In the genomic region with DNA sequence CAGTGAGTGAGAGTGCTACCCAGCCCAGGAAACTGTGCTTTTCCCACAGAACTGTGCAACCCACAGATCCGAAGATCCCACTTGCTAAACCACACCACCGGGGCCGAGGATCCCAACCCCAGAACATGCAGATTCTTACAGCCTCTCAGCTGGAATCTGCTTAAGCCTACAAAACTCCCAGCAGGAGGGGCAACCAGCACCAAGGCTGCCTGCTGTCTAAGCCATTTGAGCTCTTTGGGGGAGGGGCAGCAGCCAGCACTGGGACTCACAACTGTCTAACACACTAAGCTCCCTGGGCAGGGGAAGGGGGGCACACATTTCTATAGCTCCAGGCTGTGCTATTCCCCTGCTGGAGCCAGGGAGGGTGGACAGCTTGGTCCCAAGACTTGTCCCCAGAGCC, we compare ENCODE assay signal across 13 cellular contexts.
DNase-seq lines count a peak whose midpoint lies in the region; ATAC-seq lines count a peak whose summit lies in the region.
"Had no signal": no experiment of that assay in that cellular context is flagged by ENCODE, and none has a peak within 500 bp of the region (broad histone marks: within the 10 kb centered on the region; RNA-seq: fewer than 3 reads in every experiment).

No MANE protein-coding gene starts in this region.

- no peaks in the 10 kb centered on the region for H3K27me3 Mint-ChIP-seq in stimulated activated memory B cell treated with anti-CD40 and anti-IgM and Interleukin-4, amounts not matched to agents 10 μg/mL and 1 μg/mL and 100 μg/mL, for 72 hours
- H3K27me3 Mint-ChIP-seq in activated CD4-positive, alpha-beta memory T cell treated with anti-CD3 and anti-CD28 coated beads for 36 hours, result no peaks in the 10 kb centered on the region
- H3K27me3 Mint-ChIP-seq: B cell; CD4-positive, CD25-positive, alpha-beta regulatory T cell had no signal

- peaks cover 19% of the 10 kb centered on the region for H3K4me1 ChIP-seq in HUES6 (ENCODE audit: control insufficient read depth, insufficient read depth, low read length)

- intact Hi-C loops in activated CD4-positive, alpha-beta memory T cell treated with anti-CD3 and anti-CD28 coated beads for 36 hours (cut with micrococcal nuclease), result no loop called here

- ATAC-seq in stimulated activated memory B cell treated with anti-CD40 and anti-IgM and Interleukin-4, amounts not matched to agents 10 μg/mL and 1 μg/mL and 100 μg/mL, for 72 hours, result no peak
- ATAC-seq: PC-3 had no signal

- H3K36me3 ChIP-seq in HUES6 (ENCODE audit: control insufficient read depth, insufficient read depth, low read length), result no peaks in the 10 kb centered on the region

- H3K4me3 ChIP-seq in HUES6 (ENCODE audit: low read depth, low read length), result peak overlapping the region; percentile 30

- no peaks in the 10 kb centered on the region for H3K9me3 ChIP-seq in HUES6 (ENCODE audit: control insufficient read depth, insufficient read depth, low read depth, low read length)

- CTCF ChIA-PET in activated CD4-positive, alpha-beta memory T cell treated with anti-CD3 and anti-CD28 coated beads for 36 hours (lab: Charles Lee), result no interaction called here

- POLR2A ChIA-PET in activated CD4-positive, alpha-beta memory T cell treated with anti-CD3 and anti-CD28 coated beads for 36 hours (lab: Charles Lee), result no interaction called here

- no peaks in the 10 kb centered on the region for H3K36me3 Mint-ChIP-seq in stimulated activated memory B cell treated with anti-CD40 and anti-IgM and Interleukin-4, amounts not matched to agents 10 μg/mL and 1 μg/mL and 100 μg/mL, for 72 hours
- H3K36me3 Mint-ChIP-seq in activated CD4-positive, alpha-beta memory T cell treated with anti-CD3 and anti-CD28 coated beads for 36 hours, result no peaks in the 10 kb centered on the region
- H3K36me3 Mint-ChIP-seq: CD4-positive, CD25-positive, alpha-beta regulatory T cell had no signal

- no peaks in the 10 kb centered on the region for H3K4me1 Mint-ChIP-seq in stimulated activated memory B cell treated with anti-CD40 and anti-IgM and Interleukin-4, amounts not matched to agents 10 μg/mL and 1 μg/mL and 100 μg/mL, for 72 hours
- no peaks in the 10 kb centered on the region for H3K4me1 Mint-ChIP-seq in activated CD4-positive, alpha-beta memory T cell treated with anti-CD3 and anti-CD28 coated beads for 36 hours (ENCODE audit: low read depth)
- H3K4me1 Mint-ChIP-seq: B cell; CD4-positive, CD25-positive, alpha-beta regulatory T cell had no signal

- no peaks in the 10 kb centered on the region for H3K27me3 ChIP-seq in HUES6 (ENCODE audit: control insufficient read depth, insufficient read depth, low read length)

- H3K4me3 Mint-ChIP-seq in stimulated activated memory B cell treated with anti-CD40 and anti-IgM and Interleukin-4, amounts not matched to agents 10 μg/mL and 1 μg/mL and 100 μg/mL, for 72 hours, result no peak overlapping the region
- no peak overlapping the region for H3K4me3 Mint-ChIP-seq in activated CD4-positive, alpha-beta memory T cell treated with anti-CD3 and anti-CD28 coated beads for 36 hours
- H3K4me3 Mint-ChIP-seq: B cell; CD4-positive, CD25-positive, alpha-beta regulatory T cell had no signal

- DNase-seq in ecto neural progenitor cell (ENCODE audit: low spot score) (peak; percentile 75), iPS-NIHi11 (ENCODE audit: low spot score) (peak; percentile 25), retina (peak; percentile 36), NCI-H1105 treated with DMSO at 0.1 percent for 48 hours (lab: John Stamatoyannopoulos, UW) (no peak)
- no peak for DNase-seq in activated CD4-positive, alpha-beta memory T cell treated with anti-CD3 and anti-CD28 coated beads for 36 hours
- DNase-seq: CD4-positive, CD25-positive, alpha-beta regulatory T cell; NCI-H187; NCI-H226; PC-3 had no signal

- H3K27ac Mint-ChIP-seq in stimulated activated memory B cell treated with anti-CD40 and anti-IgM and Interleukin-4, amounts not matched to agents 10 μg/mL and 1 μg/mL and 100 μg/mL, for 72 hours, result no peak overlapping the region
- no peak overlapping the region for H3K27ac Mint-ChIP-seq in activated CD4-positive, alpha-beta memory T cell treated with anti-CD3 and anti-CD28 coated beads for 36 hours
- H3K27ac Mint-ChIP-seq: B cell; CD4-positive, CD25-positive, alpha-beta regulatory T cell had no signal

- no peak overlapping the region for H3K27ac ChIP-seq in HUES6 (ENCODE audit: low read depth, low read length)
- H3K27ac ChIP-seq: RWPE1 had no signal

- no peaks in the 10 kb centered on the region for H3K9me3 Mint-ChIP-seq in stimulated activated memory B cell treated with anti-CD40 and anti-IgM and Interleukin-4, amounts not matched to agents 10 μg/mL and 1 μg/mL and 100 μg/mL, for 72 hours
- no peaks in the 10 kb centered on the region for H3K9me3 Mint-ChIP-seq in activated CD4-positive, alpha-beta memory T cell treated with anti-CD3 and anti-CD28 coated beads for 36 hours

- H3K9ac ChIP-seq in HUES6 (ENCODE audit: low read length), result no peak overlapping the region

Comparison
In these comparisons a context has a peak if more than half of its experiments do, and no peak if none do; other contexts are left out.
1. DNase-seq: peak in ecto neural progenitor cell (single experiment), iPS-NIHi11 (single experiment) and retina (single experiment); none in activated CD4-positive, alpha-beta memory T cell treated with anti-CD3 and anti-CD28 coated beads for 36 hours (single experiment) and NCI-H1105 treated with DMSO at 0.1 percent for 48 hours (single experiment).